ENCODE assay signal across 21 cellular contexts in the genomic region with DNA sequence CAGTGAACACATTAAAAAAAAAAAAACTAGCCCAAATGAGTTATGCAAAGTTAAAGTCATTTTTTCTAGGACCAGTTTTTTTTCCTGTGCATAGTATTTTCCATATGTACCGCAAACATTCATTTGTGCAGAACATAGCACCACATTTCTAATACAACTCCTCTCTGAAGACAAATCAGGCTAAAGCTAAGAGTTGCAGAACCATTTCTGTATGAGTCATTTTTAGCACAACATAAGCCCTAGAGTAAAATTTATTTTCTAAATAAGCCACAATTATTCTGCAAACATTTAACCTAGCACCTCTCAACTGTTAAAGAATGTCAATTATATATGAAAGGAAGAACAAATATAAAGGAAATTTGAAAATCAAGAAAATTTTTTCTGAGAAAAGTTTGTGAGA.
DNase-seq lines count a peak whose midpoint lies in the region; ATAC-seq, FAIRE-seq and TF ChIP-seq lines count a peak whose summit lies in the region.
"Had no signal": no experiment of that assay in that cellular context is flagged by ENCODE, and none has a peak within 500 bp of the region (broad histone marks: within the 10 kb centered on the region; RNA-seq: fewer than 3 reads in every experiment).

No MANE protein-coding gene starts in this region.

- H3K9ac ChIP-seq in SK-N-SH: no peak overlapping the region

- no peaks in the 10 kb centered on the region for H3K79me2 ChIP-seq in SK-N-SH (ENCODE audit: insufficient read depth)

- TF ChIP-seq RAD21 in SK-N-SH (IDR thresholded peaks at IDR 0.05; ENCODE audit: low read length): no peak

- no peak overlapping the region for H3K4me3 ChIP-seq in AG10803 (ENCODE audit: low read length)
- H3K4me3 ChIP-seq in SK-N-SH (ENCODE audit: low read depth in 2 of 2, low read length in 1 of 2): no peak overlapping the region
- no peak overlapping the region for H3K4me3 ChIP-seq in left lung
- H3K4me3 ChIP-seq in thyroid gland (replicated peaks in 1 of 3): no peak overlapping the region
- H3K4me3 ChIP-seq: SK-N-MC had no signal

- H2AFZ ChIP-seq in SK-N-SH (ENCODE audit: low read depth): no peak overlapping the region

- TF ChIP-seq CTCF in AG10803 (conservative IDR thresholded peaks at IDR 0.05; ENCODE audit: low read length) (no peak), SK-N-SH (IDR thresholded peaks at IDR 0.05) (no peak), left lung (IDR thresholded peaks at IDR 0.05) (no peak), thyroid gland (IDR thresholded peaks at IDR 0.05) (no peak)

- DNase-seq in AG10803 (ENCODE audit: low read depth): peak; percentile 35
- DNase-seq in SK-N-SH: no peak
- peak; percentile 40 for DNase-seq in dedifferentiated amniotic fluid mesenchymal stem cell (ENCODE audit: extremely low spot score)
- DNase-seq in left lung: no peak
- DNase-seq in CD1c-positive myeloid dendritic cell (ENCODE audit: extremely low spot score): no peak
- DNase-seq in thyroid gland: no peak
- no peak for DNase-seq in H54 (ENCODE audit: insufficient read length, low spot score)
- DNase-seq: 8988T; CD8-positive, alpha-beta memory T cell; DMS79; H7; NCI-H1105 treated with DMSO at 0.1 percent for 48 hours; NCI-H1694; NCI-H2081 treated with DMSO at 0.1 percent for 48 hours; NCI-H446 treated with DMSO at 0.1 percent for 48 hours; NCI-H69; OCI-M1; SHP77 had no signal

- H3K36me3 ChIP-seq in SK-N-SH (replicated peaks in 1 of 2; ENCODE audit: control insufficient read depth in 1 of 2, insufficient read depth in 2 of 2, low read length in 1 of 2) (no peaks in the 10 kb centered on the region), left lung (no peaks in the 10 kb centered on the region), thyroid gland (no peaks in the 10 kb centered on the region)

- POLR2A ChIA-PET in SK-N-SH (lab: Yijun Ruan, JAX): no interaction called here

- ATAC-seq in left lung (peak; percentile 51), GM21619 (IDR thresholded peaks at IDR 0.05; ENCODE audit: unreplicated experiment) (no peak)

- H3K4me1 ChIP-seq in SK-N-SH (ENCODE audit: control insufficient read depth in 1 of 2, insufficient read depth in 2 of 2, low read depth in 1 of 2, low read length in 1 of 2) (peaks cover 0 to 14% of the 10 kb centered on the region in 2 experiments; a peak in 1 of 4 replicates), left lung (no peaks in the 10 kb centered on the region), thyroid gland (peaks cover 6 to 24% of the 10 kb centered on the region in 2 donors)

- intact Hi-C loops in left lung (cut with DNase I) (no loop called here), thyroid gland (cut with DNase I) (no loop called here)

- CTCF ChIA-PET in SK-N-SH (lab: Yijun Ruan, JAX): no interaction called here

- H3K4me2 ChIP-seq in SK-N-SH: no peak overlapping the region

- H3K9me2 ChIP-seq in SK-N-SH: no peaks in the 10 kb centered on the region

- 92% methylated on average over 1 of the region's 1 CpG for WGBS in SK-N-SH (ENCODE audit: low lambda C conversion rate)
- WGBS in thyroid gland, 2 donors: 94 to 98% methylated on average over 1 of the region's 1 CpG

- H3K27ac ChIP-seq in SK-N-SH (ENCODE audit: low read depth in 2 of 2, low read length in 1 of 2): no peak overlapping the region
- no peak overlapping the region for H3K27ac ChIP-seq in left lung
- no peak overlapping the region for H3K27ac ChIP-seq in thyroid gland
- H3K27ac ChIP-seq: SK-N-MC had no signal

- H3K9me3 ChIP-seq in SK-N-SH (no peaks in the 10 kb centered on the region), left lung (no peaks in the 10 kb centered on the region), thyroid gland (no peaks in the 10 kb centered on the region)

- H3F3A ChIP-seq in SK-N-SH (replicated peaks; ENCODE audit: insufficient read depth): peaks cover 4% of the 10 kb centered on the region

- no peaks in the 10 kb centered on the region for H3K27me3 ChIP-seq in SK-N-SH (ENCODE audit: insufficient read depth)
- H3K27me3 ChIP-seq in left lung: no peaks in the 10 kb centered on the region
- no peaks in the 10 kb centered on the region for H3K27me3 ChIP-seq in thyroid gland

- TF ChIP-seq POLR2A in thyroid gland (IDR thresholded peaks at IDR 0.05) (no peak), H54 (IDR thresholded peaks at IDR 0.05; ENCODE audit: low read depth, low read length) (no peak)

- no peak for TF ChIP-seq EP300 in SK-N-SH (IDR thresholded peaks at IDR 0.05; ENCODE audit: borderline replicate concordance in 1 of 2, low read depth in 1 of 2, low read length in 1 of 2)

- no peak for FAIRE-seq in H54 (lab: Jason Lieb, UNC)
- FAIRE-seq: D721Med had no signal

- H4K20me1 ChIP-seq in SK-N-SH (ENCODE audit: insufficient read depth): no peaks in the 10 kb centered on the region

TF ChIP-seq in SK-N-SH, 30 proteins besides CTCF, POLR2A, EP300 and RAD21:
- TF ChIP-seq JUND (IDR thresholded peaks at IDR 0.05) (peak; percentile 15; the same call in 1 of the 2 replicates), SIN3A (IDR thresholded peaks at IDR 0.05; ENCODE audit: borderline replicate concordance, low read depth, low read length) (no peak)

Comparison
In these comparisons a context has a peak if more than half of its experiments do, and no peak if none do; other contexts are left out.
1. DNase-seq: peak in AG10803 (single experiment) and dedifferentiated amniotic fluid mesenchymal stem cell (single experiment); none in SK-N-SH (single experiment), left lung (0 of 2), CD1c-positive myeloid dendritic cell (single experiment), thyroid gland (0 of 2) and H54 (single experiment).